ENCODE assay signal across 23 cellular contexts in genomic region chr14:102222751-102223150, GRCh38.
DNase-seq lines count a peak whose midpoint lies in the region; FAIRE-seq and TF ChIP-seq lines count a peak whose summit lies in the region.
"Had no signal": no experiment of that assay in that cellular context is flagged by ENCODE, and none has a peak within 500 bp of the region (broad histone marks: within the 10 kb centered on the region; RNA-seq: fewer than 3 reads in every experiment).

No MANE protein-coding gene starts in this region.

- no peak overlapping the region for H3K4me3 ChIP-seq in kidney (ENCODE audit: low read length in 2 of 2)
- no peak overlapping the region for H3K4me3 ChIP-seq in suprapubic skin
- H3K4me3 ChIP-seq: BLaER1, GM23248 had no signal

- no peaks in the 10 kb centered on the region for H3K9me3 ChIP-seq in kidney (ENCODE audit: control insufficient read depth in 1 of 2, low read length in 2 of 2)
- no peaks in the 10 kb centered on the region for H3K9me3 ChIP-seq in suprapubic skin
- H3K9me3 ChIP-seq: BLaER1, Caco-2 had no signal

- intact Hi-C loops in kidney (cut with DNase I): no loop called here

- H3K36me3 ChIP-seq in kidney (ENCODE audit: control insufficient read depth in 1 of 2, insufficient read depth in 2 of 2, low read length in 2 of 2) (peaks cover 0 to 5% of the 10 kb centered on the region in 2 donors), suprapubic skin (peaks cover 8% of the 10 kb centered on the region)

- H3K27ac ChIP-seq in kidney (ENCODE audit: low read depth in 2 of 2, low read length in 2 of 2) (no peak overlapping the region), suprapubic skin (no peak overlapping the region)
- H3K27ac ChIP-seq: 22Rv1, BLaER1, C4-2B, GM23248 had no signal

- H3K9ac ChIP-seq in kidney (ENCODE audit: low read length in 2 of 2): no peak overlapping the region
- H3K9ac ChIP-seq: BLaER1, GM23248 had no signal

- no peak overlapping the region for H3K4me3 Mint-ChIP-seq in activated T-cell treated with anti-CD3 and anti-CD28 coated beads, Interleukin-2, amount 50 U/mL, for 24 hours
- H3K4me3 Mint-ChIP-seq: B cell; CD4-positive, CD25-positive, alpha-beta regulatory T cell; CD8-positive, alpha-beta T cell; H9 had no signal

- TF ChIP-seq CTCF in kidney (IDR thresholded peaks at IDR 0.05; ENCODE audit: borderline replicate concordance, extremely low read depth, insufficient read depth) (no peak), suprapubic skin (IDR thresholded peaks at IDR 0.05) (no peak)

- H3K27me3 ChIP-seq in suprapubic skin: no peaks in the 10 kb centered on the region
- H3K27me3 ChIP-seq: BLaER1 had no signal

- H3K9me3 Mint-ChIP-seq in activated T-cell treated with anti-CD3 and anti-CD28 coated beads, Interleukin-2, amount 50 U/mL, for 24 hours: no peaks in the 10 kb centered on the region
- H3K9me3 Mint-ChIP-seq: CD4-positive, CD25-positive, alpha-beta regulatory T cell; CD8-positive, alpha-beta T cell; H9 had no signal

- no peak for DNase-seq in activated T-cell treated with anti-CD3 and anti-CD28 coated beads, Interleukin-2, amount 50 U/mL, for 24 hours
- no peak for DNase-seq in activated T-cell treated with anti-CD3 and anti-CD28 coated beads, Interleukin-2, amount 50 U/mL, for 1 hour
- DNase-seq in kidney: peak; percentile 69
- DNase-seq in retina: peak; percentile 46
- DNase-seq in NCI-H2081 (lab: John Stamatoyannopoulos, UW): no peak
- no peak for DNase-seq in T-helper 9 cell
- no peak for DNase-seq in suprapubic skin (ENCODE audit: low spot score in 2 of 2)
- DNase-seq: Caco-2; CD4-positive, CD25-positive, alpha-beta regulatory T cell; CD8-positive, alpha-beta T cell; DMS153; DND-41; GM23248; H9 had no signal

- TF ChIP-seq EP300 in suprapubic skin (IDR thresholded peaks at IDR 0.05): no peak

- H3K4me1 Mint-ChIP-seq in activated T-cell treated with anti-CD3 and anti-CD28 coated beads, Interleukin-2, amount 50 U/mL, for 24 hours (ENCODE audit: low read depth): peaks cover 21% of the 10 kb centered on the region

- no peak for TF ChIP-seq POLR2A in suprapubic skin (IDR thresholded peaks at IDR 0.05)

- peaks cover 40% of the 10 kb centered on the region for H3K36me3 Mint-ChIP-seq in activated T-cell treated with anti-CD3 and anti-CD28 coated beads, Interleukin-2, amount 50 U/mL, for 24 hours (ENCODE audit: low read depth)

- FAIRE-seq in kidney (lab: Jason Lieb, UNC): no peak
- FAIRE-seq: A204.1, G401.6, GM12892, GM19239, H1 had no signal

- H3K27me3 Mint-ChIP-seq in activated T-cell treated with anti-CD3 and anti-CD28 coated beads, Interleukin-2, amount 50 U/mL, for 24 hours: no peaks in the 10 kb centered on the region
- H3K27me3 Mint-ChIP-seq: B cell; CD4-positive, CD25-positive, alpha-beta regulatory T cell had no signal

- 94% methylated on average over 28 of the region's 28 CpGs for WGBS in suprapubic skin

- peak overlapping the region; percentile 18 for H3K27ac Mint-ChIP-seq in activated T-cell treated with anti-CD3 and anti-CD28 coated beads, Interleukin-2, amount 50 U/mL, for 24 hours
- H3K27ac Mint-ChIP-seq: B cell; CD4-positive, CD25-positive, alpha-beta regulatory T cell; CD8-positive, alpha-beta T cell had no signal

- peaks cover 0 to 5% of the 10 kb centered on the region in 2 donors for H3K4me1 ChIP-seq in kidney (ENCODE audit: control insufficient read depth in 1 of 2, insufficient read depth in 1 of 2, low read depth in 1 of 2, low read length in 2 of 2)
- H3K4me1 ChIP-seq in suprapubic skin: peaks cover 9% of the 10 kb centered on the region
- H3K4me1 ChIP-seq: Caco-2 had no signal

Comparison
In these comparisons a context has a peak if more than half of its experiments do, and no peak if none do; other contexts are left out.
1. DNase-seq: peak in kidney (single experiment) and retina (single experiment); none in activated T-cell treated with anti-CD3 and anti-CD28 coated beads, Interleukin-2, amount 50 U/mL, for 24 hours (single experiment), activated T-cell treated with anti-CD3 and anti-CD28 coated beads, Interleukin-2, amount 50 U/mL, for 1 hour (single experiment), NCI-H2081 (0 of 2), T-helper 9 cell (single experiment) and suprapubic skin (0 of 2).